22 cellular contexts compared by ENCODE assay signal in the genomic region with DNA sequence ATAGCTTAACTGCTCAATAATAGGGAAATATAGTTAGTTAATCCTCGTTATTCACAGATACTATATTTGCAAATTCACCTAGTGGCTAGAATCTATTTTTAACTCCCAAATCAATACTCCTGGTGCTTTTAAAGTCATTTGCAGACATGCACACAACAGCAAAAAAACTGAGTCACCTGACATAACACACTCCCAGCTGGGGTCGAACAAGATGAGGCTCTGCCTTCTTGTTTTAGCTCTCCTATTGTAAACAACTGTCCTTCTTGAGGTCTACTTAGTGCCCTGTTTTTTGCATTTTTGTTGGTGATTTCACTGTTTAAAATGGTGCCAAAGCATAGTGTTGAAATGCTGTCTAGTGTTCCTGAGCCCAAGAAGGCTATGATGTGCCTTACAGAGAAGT.
"Had no signal": no experiment of that assay in that cellular context is flagged by ENCODE, and none has a peak within 500 bp of the region (broad histone marks: within the 10 kb centered on the region; RNA-seq: fewer than 3 reads in every experiment).

No MANE protein-coding gene starts in this region.

- H3K4me1 ChIP-seq: gastrocnemius medialis, heart right ventricle, suprapubic skin, transverse colon, upper lobe of right lung, uterus had no signal

- H3K4me1 Mint-ChIP-seq: natural killer cell; stimulated activated naive B cell treated with anti-CD40 and anti-IgM and Interleukin-4, amounts not matched to agents 10 μg/mL and 1 μg/mL and 100 μg/mL, for 72 hours had no signal

- H3K36me3 ChIP-seq: gastrocnemius medialis, heart right ventricle, lower lobe of right lung, ovary, right lobe of liver, suprapubic skin, transverse colon, upper lobe of right lung, uterus had no signal

- H3K9me3 ChIP-seq: gastrocnemius medialis, heart right ventricle, lower lobe of right lung, ovary, right lobe of liver, suprapubic skin, transverse colon, upper lobe of right lung, uterus had no signal

- FAIRE-seq: colon, islet of Langerhans had no signal

- H3K27me3 ChIP-seq: dorsolateral prefrontal cortex, gastrocnemius medialis, heart right ventricle, ovary, right lobe of liver, suprapubic skin, transverse colon, upper lobe of right lung, uterus had no signal

- H3K9me3 Mint-ChIP-seq: natural killer cell had no signal

- DNase-seq: dorsolateral prefrontal cortex; effector CD4-positive, alpha-beta T cell; foreskin fibroblast; gastrocnemius medialis; heart right ventricle; hippocampal formation; left cardiac atrium; left ventricle myocardium superior; lower lobe of right lung; natural killer cell; occipital lobe; ovary; right lobe of liver; stimulated activated naive B cell treated with anti-CD40 and anti-IgM and Interleukin-4, amounts not matched to agents 10 μg/mL and 1 μg/mL and 100 μg/mL, for 72 hours; transverse colon; upper lobe of right lung; uterus had no signal

- H3K27ac ChIP-seq: dorsolateral prefrontal cortex, gastrocnemius medialis, heart right ventricle, lower lobe of right lung, ovary, right lobe of liver, suprapubic skin, transverse colon, upper lobe of right lung, uterus had no signal

- H3K4me3 Mint-ChIP-seq: natural killer cell; stimulated activated naive B cell treated with anti-CD40 and anti-IgM and Interleukin-4, amounts not matched to agents 10 μg/mL and 1 μg/mL and 100 μg/mL, for 72 hours; stimulated activated naive CD8-positive, alpha-beta T cell treated with anti-CD3 and anti-CD28 coated beads, Interleukin-15, Interleukin-2, amounts not matched to agents 100 ng/mL and 50 ng/mL, for 24 hours had no signal

- H3K36me3 Mint-ChIP-seq: natural killer cell; stimulated activated naive B cell treated with anti-CD40 and anti-IgM and Interleukin-4, amounts not matched to agents 10 μg/mL and 1 μg/mL and 100 μg/mL, for 72 hours had no signal

- H3K27ac Mint-ChIP-seq: natural killer cell; progenitor cell of endocrine pancreas; stimulated activated naive B cell treated with anti-CD40 and anti-IgM and Interleukin-4, amounts not matched to agents 10 μg/mL and 1 μg/mL and 100 μg/mL, for 72 hours; stimulated activated naive CD8-positive, alpha-beta T cell treated with anti-CD3 and anti-CD28 coated beads, Interleukin-15, Interleukin-2, amounts not matched to agents 100 ng/mL and 50 ng/mL, for 24 hours had no signal

- H3K4me3 ChIP-seq: dorsolateral prefrontal cortex, gastrocnemius medialis, heart right ventricle, lower lobe of right lung, ovary, right lobe of liver, suprapubic skin, transverse colon, upper lobe of right lung, uterus had no signal
